ENCODE assay signal across 30 cellular contexts in genomic region chr22:46998346-46998745, GRCh38.
"Had no signal": no experiment of that assay in that cellular context is flagged by ENCODE, and none has a peak within 500 bp of the region (broad histone marks: within the 10 kb centered on the region; RNA-seq: fewer than 3 reads in every experiment).

No MANE protein-coding gene starts in this region.

- H3K9me3 Mint-ChIP-seq: immature natural killer cell; mesothelial cell of epicardium; naive B cell; natural killer cell; nephron progenitor cell; neural progenitor cell; stimulated activated naive B cell treated with anti-CD40 and anti-IgM and Interleukin-4, amounts not matched to agents 10 μg/mL and 1 μg/mL and 100 μg/mL, for 72 hours; stimulated activated naive CD8-positive, alpha-beta T cell treated with anti-CD3 and anti-CD28 coated beads, Interleukin-15, Interleukin-2, amounts not matched to agents 100 ng/mL and 50 ng/mL, for 24 hours had no signal

- H3K27me3 ChIP-seq: left lung, neural progenitor cell, neutrophil, ovary, suprapubic skin, tibial artery, upper lobe of right lung had no signal

- H3K27ac Mint-ChIP-seq: mesothelial cell of epicardium; natural killer cell; neural progenitor cell; stimulated activated naive B cell treated with anti-CD40 and anti-IgM and Interleukin-4, amounts not matched to agents 10 μg/mL and 1 μg/mL and 100 μg/mL, for 72 hours; stimulated activated naive CD8-positive, alpha-beta T cell treated with anti-CD3 and anti-CD28 coated beads, Interleukin-15, Interleukin-2, amounts not matched to agents 100 ng/mL and 50 ng/mL, for 24 hours had no signal

- H3K4me3 ChIP-seq: left lung, lung, neural progenitor cell, ovary, prostate gland, smooth muscle cell, suprapubic skin, thoracic aorta, tibial artery, upper lobe of right lung had no signal

- H3K36me3 Mint-ChIP-seq: natural killer cell had no signal

- H3K4me3 Mint-ChIP-seq: immature natural killer cell; mesothelial cell of epicardium; natural killer cell; nephron progenitor cell; neural progenitor cell; stimulated activated naive B cell treated with anti-CD40 and anti-IgM and Interleukin-4, amounts not matched to agents 10 μg/mL and 1 μg/mL and 100 μg/mL, for 72 hours; stimulated activated naive CD8-positive, alpha-beta T cell treated with anti-CD3 and anti-CD28 coated beads, Interleukin-15, Interleukin-2, amounts not matched to agents 100 ng/mL and 50 ng/mL, for 24 hours had no signal

- H2AFZ ChIP-seq: neural progenitor cell had no signal

- H3K27ac ChIP-seq: left lung, neural progenitor cell, neutrophil, ovary, prostate gland, suprapubic skin, thoracic aorta, tibial artery, upper lobe of right lung had no signal

- ATAC-seq: left colon; left lung; natural killer cell; right cardiac atrium; stimulated activated naive B cell treated with anti-CD40 and anti-IgM and Interleukin-4, amounts not matched to agents 10 μg/mL and 1 μg/mL and 100 μg/mL, for 72 hours; upper lobe of right lung had no signal

- H3K27me3 Mint-ChIP-seq: naive B cell; stimulated activated naive B cell treated with anti-CD40 and anti-IgM and Interleukin-4, amounts not matched to agents 10 μg/mL and 1 μg/mL and 100 μg/mL, for 72 hours; stimulated activated naive CD8-positive, alpha-beta T cell treated with anti-CD3 and anti-CD28 coated beads, Interleukin-15, Interleukin-2, amounts not matched to agents 100 ng/mL and 50 ng/mL, for 24 hours had no signal

- H3K9me3 ChIP-seq: left lung, neutrophil, ovary, prostate gland, suprapubic skin, thoracic aorta, tibial artery, upper lobe of right lung had no signal

- H3K36me3 ChIP-seq: neural progenitor cell, ovary, prostate gland, thoracic aorta had no signal

- H3K4me1 ChIP-seq: left lung, neural progenitor cell, prostate gland, upper lobe of right lung had no signal

- H3K4me2 ChIP-seq: neural progenitor cell, smooth muscle cell had no signal

- DNase-seq: hypothalamus; immature natural killer cell; kidney; left colon; left lung; mesendoderm; naive B cell; natural killer cell; nephron progenitor cell; occipital lobe; ovary; retina; right cardiac atrium; stimulated activated CD4-positive, alpha-beta T cell treated with anti-CD3 and anti-CD28 coated beads, Interleukin-1b, Interleukin-23, amount 100 ng/mL, for 48 hours; stimulated activated CD4-positive, alpha-beta T cell treated with anti-CD3 and anti-CD28 coated beads, Interleukin-2, amount 100 ng/mL, for 48 hours; stimulated activated CD4-positive, alpha-beta T cell treated with anti-CD3 and anti-CD28 coated beads, Interleukin-4, amount 100 ng/mL, for 4 hours; stimulated activated CD8-positive, alpha-beta memory T cell treated with anti-CD3 and anti-CD28 coated beads, Interleukin-4, amount 100 ng/mL, for 48 hours; stimulated activated naive B cell treated with anti-CD40 and anti-IgM and Interleukin-4, amounts not matched to agents 10 μg/mL and 1 μg/mL and 100 μg/mL, for 72 hours; tibial artery; trophoblast cell; upper lobe of right lung had no signal
